Comparison of ENCODE assay signal across 8 cellular contexts in genomic region chr15:74955796-74956647, GRCh38. TPM values are rescaled to one million over a fixed set of nuclear protein-coding genes. Genes with fewer than 3 reads are reported as not detected.
A peak's percentile ranks its signal among the peaks of the same experiment; 100 is the strongest.
DNase-seq lines count a peak whose midpoint lies in the region; ATAC-seq and TF ChIP-seq lines count a peak whose summit lies in the region.

No MANE protein-coding gene starts in this region.

- no peak for TF ChIP-seq POLR2A in esophagus muscularis mucosa (IDR thresholded peaks at IDR 0.05; ENCODE audit: low read depth)

- POLR2A ChIA-PET in HEK293 (lab: Yijun Ruan, JAX), result interaction anchor here (0.5 to 2.1 kb wide), 13 partner anchors 14 to 496 kb away, joined by 3 to 11 read pairs (median 4); partner anchors contain the start of genes COX5A and SCAMP5

- H3K4me3 ChIP-seq in HEK293 (ENCODE audit: low read depth, low read length) (peak overlapping the region; percentile 46), esophagus muscularis mucosa (peak overlapping the region; percentile 68 to 77 (median 69))

- DNase-seq in GM03348 (ENCODE audit: low spot score), result peak; percentile 56
- peak; percentile 51 for DNase-seq in NCI-H2196 (lab: John Stamatoyannopoulos, UW; ENCODE audit: unreplicated experiment)
- peak; percentile 72 for DNase-seq in activated T-cell treated with anti-CD3 and anti-CD28 coated beads, Interleukin-2, amount 50 U/mL, for 1 hour
- peak; percentile 94 for DNase-seq in esophagus muscularis mucosa (ENCODE audit: extremely low spot score)
- DNase-seq in naive B cell, result peak; percentile 61
- DNase-seq in stimulated activated naive CD4-positive, alpha-beta T cell (lab: John Stamatoyannopoulos, UW), result peak; percentile 12 to 64 (median 46)
- DNase-seq in epidermal melanocyte (ENCODE audit: insufficient read length, low spot score), result no peak

- H3K36me3 ChIP-seq in HEK293 (ENCODE audit: control insufficient read depth in 2 of 2, insufficient read depth in 1 of 2, low read length in 2 of 2) (no peaks in the 10 kb centered on the region), esophagus muscularis mucosa (no peaks in the 10 kb centered on the region)

- no peak for TF ChIP-seq EP300 in esophagus muscularis mucosa (IDR thresholded peaks at IDR 0.05)

- CTCF ChIA-PET in HEK293 (lab: Yijun Ruan, JAX), result interaction anchor here (0.8 to 13.3 kb wide), 5 partner anchors 11 to 184 kb away, joined by 3 to 223 read pairs (median 3); no protein-coding TSS in a partner anchor

- H3K27me3 ChIP-seq in esophagus muscularis mucosa, result peaks cover 0 to 35% (median 20%) of the 10 kb centered on the region in 4 donors

- H3K9me3 Mint-ChIP-seq in naive B cell, result no peaks in the 10 kb centered on the region

- no peaks in the 10 kb centered on the region for H3K9me3 ChIP-seq in HEK293 (ENCODE audit: control insufficient read depth, insufficient read depth, low read depth, low read length)
- no peaks in the 10 kb centered on the region for H3K9me3 ChIP-seq in esophagus muscularis mucosa

- peak overlapping the region; percentile 18; the same call in 1 of the 2 replicates for H3K27ac ChIP-seq in HEK293 (ENCODE audit: extremely low read depth, low read depth, low read length)
- H3K27ac ChIP-seq in esophagus muscularis mucosa (replicated peaks in 1 of 4), result peak overlapping the region; percentile 68 to 81 (median 73)

- intact Hi-C loops in esophagus muscularis mucosa (cut with DNase I), result loop anchor here (10.0 kb wide), 3 partner anchors 249 to 411 kb away; partner anchors contain the start of genes ARID3B and C15orf39

- peak; percentile 70 to 74 for ATAC-seq in naive B cell (ENCODE audit: low read depth in 2 of 2)

- H3K4me3 Mint-ChIP-seq in naive B cell, result peak overlapping the region in 6 of 8 donors; percentile 18 to 79 (median 66)

- peaks cover 4% of the 10 kb centered on the region; the same call in 1 of the 2 replicates for H3K4me1 ChIP-seq in HEK293 (ENCODE audit: control insufficient read depth, insufficient read depth, low read length)
- H3K4me1 ChIP-seq in esophagus muscularis mucosa, result peaks cover 34 to 58% (median 57%) of the 10 kb centered on the region in 4 donors

- WGBS in esophagus muscularis mucosa, result 29% methylated on average over 10 of the region's 88 CpGs

- no peak overlapping the region for H3K27ac Mint-ChIP-seq in naive B cell

- H3K36me3 Mint-ChIP-seq in naive B cell, result no peaks in the 10 kb centered on the region

- H3K4me1 Mint-ChIP-seq in naive B cell, result peaks cover 19 to 32% (median 31%) of the 10 kb centered on the region in 3 donors

- TF ChIP-seq CTCF in HEK293 (tag by site-specific recombination; IDR thresholded peaks at IDR 0.05), result no peak
- TF ChIP-seq CTCF in esophagus muscularis mucosa (IDR thresholded peaks at IDR 0.05), result peak; percentile 37 to 47 (median 44)

- peaks cover 22 to 65% (median 40%) of the 10 kb centered on the region in 3 donors for H3K27me3 Mint-ChIP-seq in naive B cell

TF ChIP-seq in HEK293, 187 proteins besides CTCF, POLR2A, EP300 and RAD21 (continues in another document):
- TF ChIP-seq PRDM6 (tag by site-specific recombination; IDR thresholded peaks at IDR 0.05) (no peak), ZBTB1 (tag by site-specific recombination; IDR thresholded peaks at IDR 0.05) (no peak), ZNF18 (tag by site-specific recombination; IDR thresholded peaks at IDR 0.05) (no peak), ZXDB (tag by site-specific recombination; IDR thresholded peaks at IDR 0.05) (no peak), MEIS1 (CRISPR knock-in tag; IDR thresholded peaks at IDR 0.05; ENCODE audit: borderline replicate concordance) (no peak), KLF10 (tag by site-specific recombination; IDR thresholded peaks at IDR 0.05) (0 out of 2 replicates have a peak, but pooled peaks have one; percentile 11), ZNF211 (tag by site-specific recombination; IDR thresholded peaks at IDR 0.05; ENCODE audit: low read depth) (no peak), REST (tag by site-specific recombination; IDR thresholded peaks at IDR 0.05) (no peak), ZNF16 (tag by site-specific recombination; IDR thresholded peaks at IDR 0.05; ENCODE audit: low read depth) (no peak), HIC1 (tag by site-specific recombination; IDR thresholded peaks at IDR 0.05) (no peak), ZNF501 (tag by site-specific recombination; IDR thresholded peaks at IDR 0.05) (no peak)

RNA-seq across cellular contexts. Expression of gene RPP25, which starts 0.6 kb away (rescaled TPM):
- total RNA-seq in esophagus muscularis mucosa, result 1 to 10 TPM; 4.2 to 7.2 (median 7.0) TPM
- polyA plus RNA-seq in naive B cell (ENCODE audit: low read depth in 6 of 6), result 1 to 10 TPM in 5 of 6 donors, under 1 TPM in 1; 0.92 to 3.6 (median 2.7) TPM

RNA-seq across cellular contexts. Expression of gene COX5A, which starts 18.1 kb away (rescaled TPM):
- 10 to 100 TPM; 58.6 to 86.2 (median 75.5) TPM for total RNA-seq in esophagus muscularis mucosa
- polyA plus RNA-seq in naive B cell (ENCODE audit: low read depth in 6 of 6), result 100 to 1,000 TPM; 250 to 322 (median 270) TPM

RNA-seq across cellular contexts. Expression of gene SCAMP5, which starts 39.3 kb away (rescaled TPM):
- total RNA-seq in esophagus muscularis mucosa, result 1 to 10 TPM; 3.3 to 6.4 (median 4.3) TPM
- not detected for polyA plus RNA-seq in naive B cell (ENCODE audit: low read depth in 6 of 6)

RNA-seq across cellular contexts. Expression of gene FAM219B, which starts 49.4 kb away (rescaled TPM):
- total RNA-seq in esophagus muscularis mucosa, result 10 to 100 TPM; 60.8 to 92.0 (median 84.3) TPM
- polyA plus RNA-seq in naive B cell (ENCODE audit: low read depth in 6 of 6), result 10 to 100 TPM; 16.7 to 31.4 (median 22.2) TPM
